Comparison of ENCODE assay signal across 11 cellular contexts in the genomic region with DNA sequence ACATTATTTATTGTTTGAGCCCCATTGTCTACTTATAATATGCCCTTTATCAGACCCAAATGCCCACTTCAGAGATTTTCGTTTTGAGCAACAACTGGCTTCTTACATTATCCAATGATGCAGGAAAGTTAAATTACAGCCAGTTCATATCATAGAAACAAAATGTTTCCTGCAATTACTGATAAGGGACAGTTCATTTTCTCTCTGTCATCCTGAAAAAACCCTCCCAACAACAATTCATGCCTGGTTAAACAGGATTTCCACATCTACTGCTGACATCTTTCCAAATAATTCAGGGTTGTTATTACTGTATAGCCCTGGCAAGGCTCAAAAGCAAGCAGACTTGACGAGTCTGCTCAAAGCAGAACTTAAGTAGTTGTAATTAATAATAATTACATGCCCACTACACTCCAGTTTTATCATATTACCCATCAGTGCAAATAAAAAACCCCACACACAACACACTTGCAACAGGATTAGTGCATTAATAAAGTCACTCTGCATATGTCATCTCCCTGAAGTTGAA.
DNase-seq lines count a peak whose midpoint lies in the region; TF ChIP-seq lines count a peak whose summit lies in the region.
"Had no signal": no experiment of that assay in that cellular context is flagged by ENCODE, and none has a peak within 500 bp of the region (broad histone marks: within the 10 kb centered on the region; RNA-seq: fewer than 3 reads in every experiment).

No MANE protein-coding gene starts in this region.

- H4K20me1 ChIP-seq in fibroblast of lung (ENCODE audit: control insufficient read depth, extremely low read depth, insufficient read depth, low read length) (no peaks in the 10 kb centered on the region), MM.1S (ENCODE audit: insufficient read depth, low read length) (no peaks in the 10 kb centered on the region)

- no peak for TF ChIP-seq CTCF in fibroblast of lung (conservative IDR thresholded peaks at IDR 0.05 in 1 of 2, IDR thresholded peaks at IDR 0.05 in 1 of 2; ENCODE audit: low read depth in 1 of 2, low read length in 2 of 2)
- no peak for TF ChIP-seq CTCF in esophagus squamous epithelium (IDR thresholded peaks at IDR 0.05)
- TF ChIP-seq CTCF in MM.1S (IDR thresholded peaks at IDR 0.05; ENCODE audit: low read length), result no peak

- H3K4me1 ChIP-seq in fibroblast of lung (ENCODE audit: control insufficient read depth, extremely low read depth, insufficient read depth, low read length), result no peaks in the 10 kb centered on the region
- no peaks in the 10 kb centered on the region for H3K4me1 ChIP-seq in skeletal muscle satellite cell (ENCODE audit: control insufficient read depth, insufficient read depth, low read length)
- H3K4me1 ChIP-seq in esophagus squamous epithelium, result peaks cover 4 to 22% (median 6%) of the 10 kb centered on the region in 3 donors
- H3K4me1 ChIP-seq in MM.1S (ENCODE audit: low read length), result no peaks in the 10 kb centered on the region

- H2AFZ ChIP-seq in fibroblast of lung (ENCODE audit: low read length) (peak overlapping the region; percentile 7), MM.1S (ENCODE audit: low read length) (no peak overlapping the region)

- H3K27ac ChIP-seq in fibroblast of lung (ENCODE audit: insufficient read depth, low read length), result no peak overlapping the region
- peak overlapping the region in 1 of 4 donors; percentile 18 for H3K27ac ChIP-seq in esophagus squamous epithelium
- H3K27ac ChIP-seq in MM.1S (ENCODE audit: low read length), result no peak overlapping the region
- H3K27ac ChIP-seq: transverse colon had no signal

- WGBS in esophagus squamous epithelium, 2 donors, result 15 to 32% methylated on average over 2 of the region's 2 CpGs

- H3K4me2 ChIP-seq in fibroblast of lung (ENCODE audit: extremely low read depth, insufficient read depth, low read length) (peak overlapping the region; percentile 69), skeletal muscle satellite cell (ENCODE audit: low read length) (peak overlapping the region; percentile 32), MM.1S (ENCODE audit: low read depth, low read length) (no peak overlapping the region)

- no peak overlapping the region for H3K9ac ChIP-seq in fibroblast of lung (ENCODE audit: insufficient read depth, low read length)
- H3K9ac ChIP-seq in skeletal muscle satellite cell (ENCODE audit: low read depth, low read length), result no peak overlapping the region
- H3K9ac ChIP-seq in MM.1S (ENCODE audit: low read length), result no peak overlapping the region

- intact Hi-C loops in esophagus squamous epithelium (cut with DNase I), result no loop called here

- H3K9me3 ChIP-seq in fibroblast of lung (ENCODE audit: control insufficient read depth, insufficient read depth, low read depth, low read length), result no peaks in the 10 kb centered on the region
- H3K9me3 ChIP-seq in skeletal muscle satellite cell (replicated peaks; ENCODE audit: low read length), result no peaks in the 10 kb centered on the region
- no peaks in the 10 kb centered on the region for H3K9me3 ChIP-seq in esophagus squamous epithelium
- H3K9me3 ChIP-seq in MM.1S (replicated peaks; ENCODE audit: insufficient read depth, low read length), result no peaks in the 10 kb centered on the region
- H3K9me3 ChIP-seq: transverse colon had no signal

- H3K4me3 ChIP-seq in fibroblast of lung (replicated peaks in 1 of 4; ENCODE audit: control extremely low read depth in 1 of 4, insufficient read depth in 1 of 4, low read depth in 3 of 4, low read length in 4 of 4) (no peak overlapping the region), skeletal muscle satellite cell (ENCODE audit: low read length) (no peak overlapping the region), esophagus squamous epithelium (peak overlapping the region in 1 of 4 donors; percentile 38), MM.1S (ENCODE audit: low read length) (no peak overlapping the region)
- H3K4me3 ChIP-seq: transverse colon had no signal

- no peaks in the 10 kb centered on the region for H3K27me3 ChIP-seq in fibroblast of lung (ENCODE audit: control insufficient read depth, insufficient read depth, low read length)
- peaks cover 80% of the 10 kb centered on the region for H3K27me3 ChIP-seq in skeletal muscle satellite cell (ENCODE audit: control insufficient read depth, insufficient read depth, low read length)
- no peaks in the 10 kb centered on the region for H3K27me3 ChIP-seq in esophagus squamous epithelium
- no peaks in the 10 kb centered on the region for H3K27me3 ChIP-seq in MM.1S (replicated peaks; ENCODE audit: insufficient read depth, low read length)
- H3K27me3 ChIP-seq: transverse colon had no signal

- no peaks in the 10 kb centered on the region for H3F3A ChIP-seq in MM.1S (ENCODE audit: insufficient read depth, low read length)

- TF ChIP-seq POLR2A in esophagus squamous epithelium (IDR thresholded peaks at IDR 0.05), result no peak

- DNase-seq in NCI-H2196 (lab: John Stamatoyannopoulos, UW; ENCODE audit: unreplicated experiment) (peak; percentile 38), NCI-H2196 treated with DMSO at 0.1 percent for 48 hours (lab: John Stamatoyannopoulos, UW; ENCODE audit: unreplicated experiment) (no peak), OCI-M1 (lab: John Stamatoyannopoulos, UW) (peak; percentile 61), fibroblast of lung (ENCODE audit: low read depth in 2 of 2) (peak; percentile 32 to 48), UCSD-AML1 (lab: John Stamatoyannopoulos, UW; ENCODE audit: unreplicated experiment) (no peak), esophagus squamous epithelium (lab: John Stamatoyannopoulos, UW) (no peak), MM.1S (no peak)
- DNase-seq: activated CD4-positive, alpha-beta T cell treated with anti-CD3 and anti-CD28 coated beads for 1 hour; stimulated activated CD4-positive, alpha-beta T cell treated with anti-CD3 and anti-CD28 coated beads, Interleukin-12 subunit alpha, Interleukin-12 subunit beta, amount 100 ng/mL, for 4 hours; transverse colon had no signal

- H3K9me2 ChIP-seq in MM.1S (replicated peaks; ENCODE audit: insufficient read depth, low read length), result no peaks in the 10 kb centered on the region

- H3K36me3 ChIP-seq in fibroblast of lung (ENCODE audit: control insufficient read depth, insufficient read depth, low read length), result no peaks in the 10 kb centered on the region
- no peaks in the 10 kb centered on the region for H3K36me3 ChIP-seq in skeletal muscle satellite cell (ENCODE audit: insufficient read depth, low read length)
- no peaks in the 10 kb centered on the region for H3K36me3 ChIP-seq in esophagus squamous epithelium
- no peaks in the 10 kb centered on the region for H3K36me3 ChIP-seq in MM.1S (replicated peaks; ENCODE audit: insufficient read depth, low read length)
- H3K36me3 ChIP-seq: transverse colon had no signal

- H3K79me2 ChIP-seq in fibroblast of lung (ENCODE audit: control insufficient read depth, insufficient read depth, low read length) (no peaks in the 10 kb centered on the region), MM.1S (ENCODE audit: low read length) (no peaks in the 10 kb centered on the region)

Comparison
In these comparisons a context has a peak if more than half of its experiments do, and no peak if none do; other contexts are left out.
1. DNase-seq: peak in NCI-H2196 (single experiment), OCI-M1 (single experiment) and fibroblast of lung (2 of 2); none in NCI-H2196 treated with DMSO at 0.1 percent for 48 hours (single experiment), UCSD-AML1 (single experiment), esophagus squamous epithelium (single experiment) and MM.1S (single experiment).